1 cellular context compared by ENCODE assay signal in the genomic region with DNA sequence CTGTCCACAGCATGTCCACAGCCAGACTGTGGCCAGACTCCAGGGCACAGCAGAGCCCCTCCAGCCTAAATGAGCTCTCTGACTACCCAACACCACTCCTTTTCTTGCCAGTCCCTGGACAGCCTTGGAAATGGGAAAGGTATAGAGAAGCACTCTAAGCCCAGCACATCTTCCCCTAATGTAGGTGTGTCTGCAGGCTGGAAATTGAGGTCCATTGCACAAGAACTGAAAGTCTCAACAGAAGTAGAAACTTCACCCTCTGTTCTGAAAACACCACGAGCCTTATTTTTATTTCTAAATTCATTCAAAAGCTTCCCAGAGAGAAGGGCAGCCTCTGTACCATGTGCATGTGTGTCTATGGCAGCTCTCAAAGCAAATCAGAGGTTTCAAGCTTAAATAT.
TF ChIP-seq lines count a peak whose summit lies in the region.

No MANE protein-coding gene starts in this region.

TF ChIP-seq in K562, 482 proteins besides CTCF, POLR2A, EP300 and RAD21:
- TF ChIP-seq HNRNPH1 (optimal IDR thresholded peaks at IDR 0.05; ENCODE audit: low read depth, low read length) (no peak), HMGXB4 (CRISPR knock-in tag; IDR thresholded peaks at IDR 0.05) (no peak), SNAPC5 (CRISPR knock-in tag; IDR thresholded peaks at IDR 0.05) (no peak), MEF2D (tag; conservative IDR thresholded peaks at IDR 0.05; ENCODE audit: low read depth) (no peak), KDM5B (IDR thresholded peaks at IDR 0.05; ENCODE audit: insufficient replicate concordance, low read depth, low read length) (no peak), ESRRB (CRISPR knock-in tag; IDR thresholded peaks at IDR 0.05; ENCODE audit: borderline replicate concordance) (no peak), FOXK1 (CRISPR knock-in tag; IDR thresholded peaks at IDR 0.05; ENCODE audit: borderline replicate concordance) (no peak), MAFG (tag; conservative IDR thresholded peaks at IDR 0.05) (no peak), KAT8 (IDR thresholded peaks at IDR 0.05; ENCODE audit: low read depth) (no peak), MIER1 (IDR thresholded peaks at IDR 0.05; ENCODE audit: low read depth) (no peak), XRCC3 (IDR thresholded peaks at IDR 0.05) (no peak)
TF ChIP-seq in K562: peak in this region for 0.
